In genomic region chr7:43721193-43721806, GRCh38 we compare ENCODE assay signal across 9 cellular contexts. TPM values are rescaled to one million over a fixed set of nuclear protein-coding genes. Genes with fewer than 3 reads are reported as not detected.
DNase-seq lines count a peak whose midpoint lies in the region; ATAC-seq, FAIRE-seq and TF ChIP-seq lines count a peak whose summit lies in the region.
"Had no signal": no experiment of that assay in that cellular context is flagged by ENCODE, and none has a peak within 500 bp of the region (broad histone marks: within the 10 kb centered on the region; RNA-seq: fewer than 3 reads in every experiment).

No MANE protein-coding gene starts in this region.

- H3K36me3 ChIP-seq in SU-DHL-6 (ENCODE audit: low read length) (no peaks in the 10 kb centered on the region), small intestine (ENCODE audit: control insufficient read depth in 2 of 2, insufficient read depth in 2 of 2, low read length in 2 of 2) (no peaks in the 10 kb centered on the region)

- ATAC-seq in HG03457 (IDR thresholded peaks at IDR 0.05; ENCODE audit: unreplicated experiment) (no peak), esophagus mucosa (no peak)

- H3K4me2 ChIP-seq in SU-DHL-6 (ENCODE audit: low read depth, low read length, poor library complexity, severe bottlenecking): peak overlapping the region; percentile 5

- no peak overlapping the region for H3K9ac ChIP-seq in SU-DHL-6 (ENCODE audit: low read length)

- H3K27ac ChIP-seq in SU-DHL-6 (ENCODE audit: low read depth, low read length) (no peak overlapping the region), small intestine (ENCODE audit: low read depth in 1 of 2, low read length in 1 of 2) (no peak overlapping the region)
- H3K27ac ChIP-seq: SJCRH30 had no signal

- TF ChIP-seq CTCF in SU-DHL-6 (IDR thresholded peaks at IDR 0.05; ENCODE audit: insufficient read depth, low read length, poor library complexity, severe bottlenecking) (peak; percentile 90), foreskin fibroblast (IDR thresholded peaks at IDR 0.05; ENCODE audit: low read depth, low read length) (peak; percentile 39)

- H3K4me1 ChIP-seq in small intestine (ENCODE audit: control insufficient read depth in 2 of 2, insufficient read depth in 1 of 2, low read depth in 1 of 2, low read length in 1 of 2): peaks cover 0 to 4% of the 10 kb centered on the region in 2 donors
- H3K4me1 ChIP-seq: SJCRH30 had no signal

- no peak overlapping the region for H2AFZ ChIP-seq in SU-DHL-6 (ENCODE audit: low read depth, low read length, severe bottlenecking)

- WGBS in small intestine, 3 donors: 41 to 49% (median 44%) methylated on average over 2 of the region's 2 CpGs

- DNase-seq in DMS153 treated with DMSO at 0.1 percent for 48 hours (lab: John Stamatoyannopoulos, UW; ENCODE audit: unreplicated experiment) (peak; percentile 38), LHCN-M2 (ENCODE audit: low read depth) (peak; percentile 62), foreskin fibroblast (peak; percentile 44 to 81), small intestine (peak; percentile 61), iPS-NIHi7 (ENCODE audit: extremely low spot score) (no peak)

- no peaks in the 10 kb centered on the region for H3K27me3 ChIP-seq in SU-DHL-6 (ENCODE audit: low read length)
- no peaks in the 10 kb centered on the region for H3K27me3 ChIP-seq in small intestine (ENCODE audit: control insufficient read depth in 2 of 2, insufficient read depth in 2 of 2, low read length in 2 of 2)
- H3K27me3 ChIP-seq: SJCRH30 had no signal

- peaks cover 100% of the 10 kb centered on the region for H3K79me2 ChIP-seq in SU-DHL-6 (ENCODE audit: insufficient read depth, low read length)

- no peaks in the 10 kb centered on the region for H3K9me2 ChIP-seq in SU-DHL-6 (replicated peaks; ENCODE audit: insufficient read depth, low read length)

- H3K4me3 ChIP-seq in SU-DHL-6 (ENCODE audit: insufficient read depth, low read length, poor library complexity, severe bottlenecking) (no peak overlapping the region), foreskin fibroblast (ENCODE audit: low read depth in 1 of 2, low read length in 2 of 2) (no peak overlapping the region), small intestine (ENCODE audit: low read depth in 1 of 2, low read length in 2 of 2) (no peak overlapping the region)
- H3K4me3 ChIP-seq: SJCRH30 had no signal

- H3F3A ChIP-seq in SU-DHL-6 (ENCODE audit: insufficient read depth): peaks cover 7% of the 10 kb centered on the region; the same call in 1 of the 2 replicates

- H4K20me1 ChIP-seq in SU-DHL-6 (ENCODE audit: low read depth, low read length): no peaks in the 10 kb centered on the region

- peak; percentile 15 for FAIRE-seq in small intestine (lab: Jason Lieb, UNC)

- H3K9me3 ChIP-seq in SU-DHL-6 (ENCODE audit: insufficient read depth, low read length) (no peaks in the 10 kb centered on the region), small intestine (ENCODE audit: control insufficient read depth, low read depth) (no peaks in the 10 kb centered on the region)
- H3K9me3 ChIP-seq: SJCRH30 had no signal

RNA-seq across cellular contexts. Expression of gene COA1, which starts 8.0 kb away (rescaled TPM):
- 68.2 and 74.1 TPM in 2 replicates for total RNA-seq in LHCN-M2 (2014; rRNA removed)
- polyA plus RNA-seq in LHCN-M2 (2012): 54.8 TPM
- polyA plus RNA-seq in small intestine: 10 to 100 TPM; 30.5 to 35.1 (median 30.6) TPM
- 40.8 TPM for total RNA-seq in esophagus mucosa

RNA-seq across cellular contexts. Expression of gene BLVRA, which starts 37.2 kb away (rescaled TPM):
- total RNA-seq in LHCN-M2 (2014; rRNA removed): 30.7 and 38.5 TPM in 2 replicates
- polyA plus RNA-seq in LHCN-M2 (2012): 50.0 TPM
- polyA plus RNA-seq in small intestine: 10 to 100 TPM in 2 of 3 donors, 1 to 10 TPM in 1; 3.4 to 22.2 (median 21.3) TPM
- 41.2 TPM for total RNA-seq in esophagus mucosa
